35 cellular contexts compared by ENCODE assay signal in genomic region chr2:222945887-222946286, GRCh38.
"Had no signal": no experiment of that assay in that cellular context is flagged by ENCODE, and none has a peak within 500 bp of the region (broad histone marks: within the 10 kb centered on the region; RNA-seq: fewer than 3 reads in every experiment).

No MANE protein-coding gene starts in this region.

- H3K27me3 Mint-ChIP-seq: naive thymus-derived CD8-positive, alpha-beta T cell; stimulated activated memory B cell treated with anti-CD40 and anti-IgM and Interleukin-4, amounts not matched to agents 10 μg/mL and 1 μg/mL and 100 μg/mL, for 72 hours; stimulated activated naive CD8-positive, alpha-beta T cell treated with anti-CD3 and anti-CD28 coated beads, Interleukin-15, amount 100 ng/mL, for 72 hours had no signal

- H3K9me3 ChIP-seq: heart left ventricle, neutrophil, pancreas, prostate gland, sigmoid colon, uterus had no signal

- H3K4me1 ChIP-seq: pancreas, prostate gland, uterus had no signal

- H3K36me3 ChIP-seq: pancreas, prostate gland, uterus had no signal

- H3K27me3 ChIP-seq: cardiac muscle cell, heart left ventricle, pancreas, sigmoid colon, uterus had no signal

- H3K9me3 Mint-ChIP-seq: activated CD8-positive, alpha-beta T cell treated with anti-CD3 and anti-CD28 coated beads for 36 hours; activated naive CD4-positive, alpha-beta T cell treated with anti-CD3 and anti-CD28 coated beads, Interleukin-2, amount 50 U/mL, for 72 hours; brain; immature natural killer cell; naive thymus-derived CD8-positive, alpha-beta T cell; stimulated activated memory B cell treated with anti-CD40 and anti-IgM and Interleukin-4, amounts not matched to agents 10 μg/mL and 1 μg/mL and 100 μg/mL, for 72 hours; stimulated activated naive CD8-positive, alpha-beta T cell treated with anti-CD3 and anti-CD28 coated beads, Interleukin-15, amount 100 ng/mL, for 72 hours; type B pancreatic cell had no signal

- FAIRE-seq: endothelial cell of umbilical vein, kidney, pancreas, small intestine had no signal

- H3K4me1 Mint-ChIP-seq: immature natural killer cell; naive thymus-derived CD8-positive, alpha-beta T cell; stimulated activated memory B cell treated with anti-CD40 and anti-IgM and Interleukin-4, amounts not matched to agents 10 μg/mL and 1 μg/mL and 100 μg/mL, for 72 hours had no signal

- H3K27ac Mint-ChIP-seq: activated CD8-positive, alpha-beta T cell treated with anti-CD3 and anti-CD28 coated beads for 36 hours; activated naive CD4-positive, alpha-beta T cell treated with anti-CD3 and anti-CD28 coated beads, Interleukin-2, amount 50 U/mL, for 72 hours; brain; naive thymus-derived CD8-positive, alpha-beta T cell; stimulated activated memory B cell treated with anti-CD40 and anti-IgM and Interleukin-4, amounts not matched to agents 10 μg/mL and 1 μg/mL and 100 μg/mL, for 72 hours; stimulated activated naive CD8-positive, alpha-beta T cell treated with anti-CD3 and anti-CD28 coated beads, Interleukin-15, amount 100 ng/mL, for 72 hours; type B pancreatic cell had no signal

- H3K27ac ChIP-seq: cardiac muscle cell, coronary artery, neutrophil, pancreas, prostate gland, sigmoid colon, uterus had no signal

- H3K4me3 ChIP-seq: cardiac muscle cell, coronary artery, heart left ventricle, pancreas, prostate gland, sigmoid colon, uterus had no signal

- H3K4me3 Mint-ChIP-seq: activated CD8-positive, alpha-beta T cell treated with anti-CD3 and anti-CD28 coated beads for 36 hours; brain; immature natural killer cell; naive thymus-derived CD8-positive, alpha-beta T cell; stimulated activated memory B cell treated with anti-CD40 and anti-IgM and Interleukin-4, amounts not matched to agents 10 μg/mL and 1 μg/mL and 100 μg/mL, for 72 hours; stimulated activated naive CD8-positive, alpha-beta T cell treated with anti-CD3 and anti-CD28 coated beads, Interleukin-15, amount 100 ng/mL, for 72 hours; type B pancreatic cell had no signal

- ATAC-seq: activated CD8-positive, alpha-beta T cell treated with anti-CD3 and anti-CD28 coated beads for 36 hours; activated naive CD4-positive, alpha-beta T cell treated with anti-CD3 and anti-CD28 coated beads, Interleukin-2, amount 50 U/mL, for 72 hours; heart left ventricle; left colon; naive thymus-derived CD8-positive, alpha-beta T cell; pancreas; stimulated activated memory B cell treated with anti-CD40 and anti-IgM and Interleukin-4, amounts not matched to agents 10 μg/mL and 1 μg/mL and 100 μg/mL, for 72 hours; stimulated activated naive CD8-positive, alpha-beta T cell treated with anti-CD3 and anti-CD28 coated beads, Interleukin-15, amount 100 ng/mL, for 72 hours had no signal

- H3K36me3 Mint-ChIP-seq: activated naive CD4-positive, alpha-beta T cell treated with anti-CD3 and anti-CD28 coated beads, Interleukin-2, amount 50 U/mL, for 72 hours had no signal

- DNase-seq: activated CD4-positive, alpha-beta T cell treated with anti-CD3 and anti-CD28 coated beads for 1 hour; activated CD4-positive, alpha-beta T cell treated with anti-CD3 and anti-CD28 coated beads, Interleukin-2, amount 50 U/mL, for 1 hour; activated CD8-positive, alpha-beta T cell treated with anti-CD3 and anti-CD28 coated beads for 36 hours; activated naive CD4-positive, alpha-beta T cell; activated T-cell treated with anti-CD3 and anti-CD28 coated beads, Interleukin-2, amount 50 U/mL, for 48 hours; anterior cingulate cortex; cerebellar nuclear complex; foreskin fibroblast; heart left ventricle; hypothalamus; immature natural killer cell; kidney; left colon; mammary epithelial cell; naive thymus-derived CD8-positive, alpha-beta T cell; pancreas; retina; sigmoid colon; small intestine; stimulated activated CD4-positive, alpha-beta T cell treated with anti-CD3 and anti-CD28 coated beads, Interleukin-1b, Interleukin-23, amount 100 ng/mL, for 48 hours; stimulated activated CD4-positive, alpha-beta T cell treated with anti-CD3 and anti-CD28 coated beads, Interleukin-4, amount 100 ng/mL, for 4 hours; stimulated activated CD8-positive, alpha-beta memory T cell treated with anti-CD3 and anti-CD28 coated beads, Interleukin-4, amount 100 ng/mL, for 48 hours; stimulated activated naive CD8-positive, alpha-beta T cell treated with anti-CD3 and anti-CD28 coated beads, Interleukin-15, amount 100 ng/mL, for 72 hours; substantia nigra; T-helper 2 cell; uterus had no signal
